8 cellular contexts compared by ENCODE assay signal in genomic region chr10:30701471-30702173, GRCh38.
A peak's percentile ranks its signal among the peaks of the same experiment; 100 is the strongest.
DNase-seq lines count a peak whose midpoint lies in the region; ATAC-seq and TF ChIP-seq lines count a peak whose summit lies in the region.

No MANE protein-coding gene starts in this region.

- H3K27me3 ChIP-seq in KMS-11 (ENCODE audit: insufficient read depth, low read depth), result no peaks in the 10 kb centered on the region

- H4K20me1 ChIP-seq in KMS-11 (ENCODE audit: insufficient read depth), result no peaks in the 10 kb centered on the region

- no peak overlapping the region for H3K4me3 Mint-ChIP-seq in progenitor cell of endocrine pancreas (ENCODE audit: low read depth)

- TF ChIP-seq CTCF in GM13977 (IDR thresholded peaks at IDR 0.05; ENCODE audit: extremely low read depth, insufficient read depth, missing control alignments) (no peak), KMS-11 (conservative IDR thresholded peaks at IDR 0.05; ENCODE audit: low read depth, low read length) (no peak), progenitor cell of endocrine pancreas (IDR thresholded peaks at IDR 0.05; ENCODE audit: unreplicated experiment) (no peak)

- ATAC-seq in GM21619 (IDR thresholded peaks at IDR 0.05; ENCODE audit: unreplicated experiment) (peak; percentile 64), esophagus mucosa (peak; percentile 55)

- H3K27ac Mint-ChIP-seq in progenitor cell of endocrine pancreas, result no peak overlapping the region

- H3K36me3 ChIP-seq in KMS-11 (ENCODE audit: insufficient read depth), result no peaks in the 10 kb centered on the region

- no peaks in the 10 kb centered on the region for H3K79me2 ChIP-seq in KMS-11 (ENCODE audit: insufficient read depth, low read depth)

- peaks cover 14% of the 10 kb centered on the region for H3K4me1 Mint-ChIP-seq in progenitor cell of endocrine pancreas (ENCODE audit: low read depth)

- peaks cover 34% of the 10 kb centered on the region for H3K27me3 Mint-ChIP-seq in progenitor cell of endocrine pancreas

- peak overlapping the region; percentile 82 for H3K27ac ChIP-seq in KMS-11

- H3K9me3 Mint-ChIP-seq in progenitor cell of endocrine pancreas (ENCODE audit: low read depth), result no peaks in the 10 kb centered on the region

- no peaks in the 10 kb centered on the region for H3K36me3 Mint-ChIP-seq in progenitor cell of endocrine pancreas (ENCODE audit: insufficient read depth)

- peaks cover 65% of the 10 kb centered on the region for H3K4me1 ChIP-seq in KMS-11 (ENCODE audit: low read depth, poor library complexity, severe bottlenecking)

- peak overlapping the region; percentile 65 for H2AFZ ChIP-seq in KMS-11 (ENCODE audit: low read depth)

- H3K4me2 ChIP-seq in KMS-11, result peak overlapping the region; percentile 86

- peak overlapping the region; percentile 43; the same call in 1 of the 2 replicates for H3K9ac ChIP-seq in KMS-11

- DNase-seq in GM13977 (ENCODE audit: low spot score) (peak; percentile 43), progenitor cell of endocrine pancreas (ENCODE audit: low spot score, unreplicated experiment) (no peak), NCI-H526 (lab: John Stamatoyannopoulos, UW) (no peak)
- DNase-seq in activated CD4-positive, alpha-beta T cell treated with anti-CD3 and anti-CD28 coated beads, Interleukin-2, amount 50 U/mL, for 24 hours (ENCODE audit: low read depth in 1 of 2, low spot score in 1 of 2), result peak; percentile 46 to 75
- DNase-seq in stimulated activated CD4-positive, alpha-beta T cell treated with anti-CD3 and anti-CD28 coated beads, Interleukin-2, amount 100 ng/mL, for 48 hours, result peak; percentile 65 to 66

- in situ Hi-C loops in GM13977 (cut with MboI; ENCODE audit: low pct_unique_long_range_greater_than_20kb, low sequenced_read_pairs, unreplicated experiment), result no loop called here

- H3K4me3 ChIP-seq in KMS-11 (IDR thresholded peaks at IDR 0.05; ENCODE audit: insufficient read depth, low read depth, low read length), result no peak overlapping the region

Comparison
In these comparisons a context has a peak if more than half of its experiments do, and no peak if none do; other contexts are left out.
1. DNase-seq: peak in GM13977 (single experiment), activated CD4-positive, alpha-beta T cell treated with anti-CD3 and anti-CD28 coated beads, Interleukin-2, amount 50 U/mL, for 24 hours (2 of 2) and stimulated activated CD4-positive, alpha-beta T cell treated with anti-CD3 and anti-CD28 coated beads, Interleukin-2, amount 100 ng/mL, for 48 hours (2 of 2); none in progenitor cell of endocrine pancreas (single experiment) and NCI-H526 (0 of 2).